Comparison of ENCODE assay signal across 18 cellular contexts in genomic region chr5:109388407-109388806, GRCh38. TPM values are rescaled to one million over a fixed set of nuclear protein-coding genes. Genes with fewer than 3 reads are reported as not detected.
DNase-seq lines count a peak whose midpoint lies in the region; ATAC-seq and TF ChIP-seq lines count a peak whose summit lies in the region.
"Had no signal": no experiment of that assay in that cellular context is flagged by ENCODE, and none has a peak within 500 bp of the region (broad histone marks: within the 10 kb centered on the region; RNA-seq: fewer than 3 reads in every experiment).

No MANE protein-coding gene starts in this region.

- no peak overlapping the region for H3K9ac ChIP-seq in H9 (ENCODE audit: extremely low read depth, insufficient read length, low read length)
- H3K9ac ChIP-seq: neural progenitor cell had no signal

- no CpG with 5 or more reads among the region's 2 CpGs for WGBS in H9 (ENCODE audit: extremely low coverage, insufficient read length, low lambda C conversion rate)

- H2AFZ ChIP-seq in ACC112 (ENCODE audit: low read length, unreplicated experiment) (no peak overlapping the region), GM23338 (no peak overlapping the region), H9 (ENCODE audit: low read length) (no peak overlapping the region)
- H2AFZ ChIP-seq: neural progenitor cell had no signal

- no peak overlapping the region for H3K4me3 Mint-ChIP-seq in GM23338
- H3K4me3 Mint-ChIP-seq in WTC11: no peak overlapping the region
- H3K4me3 Mint-ChIP-seq in H9: no peak overlapping the region
- no peak overlapping the region for H3K4me3 Mint-ChIP-seq in activated T-helper 17 cell treated with anti-CD3 and anti-CD28 coated beads, Interleukin-2, amount 50 U/mL, for 72 hours
- H3K4me3 Mint-ChIP-seq: activated naive CD8-positive, alpha-beta T cell treated with anti-CD3 and anti-CD28 coated beads for 36 hours; neural progenitor cell had no signal

- H3K9me3 ChIP-seq in H9 (ENCODE audit: control insufficient read depth, low read depth, low read length): no peaks in the 10 kb centered on the region
- H3K9me3 ChIP-seq: sigmoid colon had no signal

- H3T11ph ChIP-seq in H9 (ENCODE audit: low read length): no peak overlapping the region

- no peak overlapping the region for H3K56ac ChIP-seq in H9 (ENCODE audit: insufficient read length, low read depth, low read length)

- H4K8ac ChIP-seq in H9 (replicated peaks; ENCODE audit: insufficient read length, low read depth, low read length): no peak overlapping the region

- H3K27me3 ChIP-seq in ACC112 (ENCODE audit: insufficient read depth, low read length): no peaks in the 10 kb centered on the region
- no peaks in the 10 kb centered on the region for H3K27me3 ChIP-seq in GM23338 (ENCODE audit: insufficient read depth)
- H3K27me3 ChIP-seq in H9 (ENCODE audit: insufficient read depth, low read length): no peaks in the 10 kb centered on the region
- H3K27me3 ChIP-seq: BLaER1 treated with 17β-estradiol and CSF1 and Interleukin-3, amounts not matched to agents 10 nM and 100 nM; neural progenitor cell; sigmoid colon had no signal

- no peak overlapping the region for H3K18ac ChIP-seq in H9 (ENCODE audit: insufficient read length, low read depth, low read length)

- H3K9me2 ChIP-seq in GM23338 (ENCODE audit: insufficient read depth): no peaks in the 10 kb centered on the region

- no peak for TF ChIP-seq CTCF in GM23338 (conservative IDR thresholded peaks at IDR 0.05; ENCODE audit: low read depth in 2 of 2)
- no peak for TF ChIP-seq CTCF in WTC11 (IDR thresholded peaks at IDR 0.05)
- TF ChIP-seq CTCF in fibroblast of the aortic adventitia (IDR thresholded peaks at IDR 0.05; ENCODE audit: insufficient read depth, low read length): no peak
- no peak for TF ChIP-seq CTCF in H9 (conservative IDR thresholded peaks at IDR 0.05)

- no peaks in the 10 kb centered on the region for H3K23me2 ChIP-seq in H9 (ENCODE audit: insufficient read length, low read depth, low read length, poor library complexity, severe bottlenecking)

- H4K5ac ChIP-seq in H9 (ENCODE audit: insufficient read length, low read depth, low read length): no peak overlapping the region

- no peak overlapping the region for H2BK15ac ChIP-seq in H9 (ENCODE audit: low read depth, low read length)

- H3K27me3 Mint-ChIP-seq in GM23338 (ENCODE audit: insufficient read depth, low read depth, poor library complexity) (no peaks in the 10 kb centered on the region), WTC11 (ENCODE audit: low read depth) (no peaks in the 10 kb centered on the region), H9 (ENCODE audit: low read depth) (no peaks in the 10 kb centered on the region)
- H3K27me3 Mint-ChIP-seq in activated T-helper 17 cell treated with anti-CD3 and anti-CD28 coated beads, Interleukin-2, amount 50 U/mL, for 72 hours: no peaks in the 10 kb centered on the region
- H3K27me3 Mint-ChIP-seq: activated naive CD8-positive, alpha-beta T cell treated with anti-CD3 and anti-CD28 coated beads for 36 hours had no signal

- no peak overlapping the region for H3K23ac ChIP-seq in H9 (ENCODE audit: insufficient read length, low read depth, low read length)

- ATAC-seq in GM23338 (no peak), WTC11 (no peak)
- ATAC-seq in activated T-helper 17 cell treated with anti-CD3 and anti-CD28 coated beads, Interleukin-2, amount 50 U/mL, for 72 hours (replicated peaks): no peak
- ATAC-seq: left lobe of liver had no signal

- no peaks in the 10 kb centered on the region for H3F3A ChIP-seq in GM23338 (replicated peaks; ENCODE audit: low read depth)

- H3K14ac ChIP-seq in H9 (ENCODE audit: insufficient read depth, low read length): no peak overlapping the region

- H3K27ac ChIP-seq in ACC112 (ENCODE audit: low read depth, low read length) (0 out of 2 replicates have a peak overlapping the region, but pooled peaks have one; percentile 0), GM23338 (ENCODE audit: low read depth) (no peak overlapping the region), H9 (ENCODE audit: insufficient read length, low read depth, low read length) (no peak overlapping the region)
- H3K27ac ChIP-seq: BLaER1 treated with 17β-estradiol and CSF1 and Interleukin-3, amounts not matched to agents 10 nM and 100 nM; neural progenitor cell had no signal

- H3K9me3 Mint-ChIP-seq in GM23338 (no peaks in the 10 kb centered on the region), WTC11 (peaks cover 4% of the 10 kb centered on the region; the same call in 1 of the 2 replicates), H9 (no peaks in the 10 kb centered on the region)
- H3K9me3 Mint-ChIP-seq in activated T-helper 17 cell treated with anti-CD3 and anti-CD28 coated beads, Interleukin-2, amount 50 U/mL, for 72 hours: peaks cover 3% of the 10 kb centered on the region

- H3K4me1 Mint-ChIP-seq in GM23338 (peaks cover 4% of the 10 kb centered on the region; the same call in 2 of the 3 replicates), WTC11 (peaks cover 6% of the 10 kb centered on the region), H9 (peaks cover 0 to 8% of the 10 kb centered on the region in 2 experiments; a peak in 2 of 4 replicates)
- H3K4me1 Mint-ChIP-seq in activated T-helper 17 cell treated with anti-CD3 and anti-CD28 coated beads, Interleukin-2, amount 50 U/mL, for 72 hours: peaks cover 46% of the 10 kb centered on the region
- H3K4me1 Mint-ChIP-seq: neural progenitor cell had no signal

- no peak overlapping the region for H4K91ac ChIP-seq in H9 (ENCODE audit: insufficient read length, low read depth, low read length)

- H3K4me2 ChIP-seq in GM23338: no peak overlapping the region
- no peak overlapping the region for H3K4me2 ChIP-seq in H9 (ENCODE audit: insufficient read depth, insufficient read length, low read length)
- H3K4me2 ChIP-seq: neural progenitor cell had no signal

- CTCF ChIA-PET in WTC11 (lab: Charles Lee): no interaction called here

- H3K4ac ChIP-seq in H9 (ENCODE audit: low read depth, low read length): no peak overlapping the region

- H3K79me1 ChIP-seq in H9 (ENCODE audit: insufficient read depth, low read depth, low read length, poor library complexity, severe bottlenecking): peaks cover 14% of the 10 kb centered on the region

- H2BK120ac ChIP-seq in H9 (ENCODE audit: low read depth, low read length, poor library complexity, severe bottlenecking): no peak overlapping the region

- no peak overlapping the region for H2BK12ac ChIP-seq in H9 (ENCODE audit: insufficient read length, low read depth, low read length)

- H3K27ac Mint-ChIP-seq in GM23338 (peak overlapping the region; percentile 84; the same call in 1 of the 2 replicates), WTC11 (peak overlapping the region; percentile 87), H9 (peak overlapping the region in 1 of 3 experiments; percentile 14; a peak in 2 of 7 replicates)
- no peak overlapping the region for H3K27ac Mint-ChIP-seq in activated T-helper 17 cell treated with anti-CD3 and anti-CD28 coated beads, Interleukin-2, amount 50 U/mL, for 72 hours
- H3K27ac Mint-ChIP-seq: activated naive CD8-positive, alpha-beta T cell treated with anti-CD3 and anti-CD28 coated beads for 36 hours; neural progenitor cell had no signal

- H3K36me3 Mint-ChIP-seq in GM23338 (ENCODE audit: low read depth) (0 out of 3 replicates have a peak, but pooled peaks cover 3% of the 10 kb centered on the region), WTC11 (no peaks in the 10 kb centered on the region), H9 (ENCODE audit: insufficient read depth in 1 of 3, low read depth in 3 of 3) (no peaks in the 10 kb centered on the region; a peak in 2 of 7 replicates)
- peaks cover 71% of the 10 kb centered on the region for H3K36me3 Mint-ChIP-seq in activated T-helper 17 cell treated with anti-CD3 and anti-CD28 coated beads, Interleukin-2, amount 50 U/mL, for 72 hours (ENCODE audit: low read depth)

- H3K4me3 ChIP-seq in ACC112 (ENCODE audit: low read depth, low read length) (peak overlapping the region; percentile 27; the same call in 1 of the 2 replicates), GM23338 (no peak overlapping the region), fibroblast of the aortic adventitia (ENCODE audit: low read depth, low read length) (no peak overlapping the region)
- H3K4me3 ChIP-seq: BLaER1 treated with 17β-estradiol and CSF1 and Interleukin-3, amounts not matched to agents 10 nM and 100 nM; neural progenitor cell; sigmoid colon had no signal

- H2BK5ac ChIP-seq in H9 (ENCODE audit: insufficient read length, low read length): no peak overlapping the region

- peaks cover 24% of the 10 kb centered on the region for H3K4me1 ChIP-seq in ACC112 (ENCODE audit: control insufficient read depth, insufficient read depth, low read length, unreplicated experiment)
- H3K4me1 ChIP-seq in GM23338 (ENCODE audit: insufficient read depth): no peaks in the 10 kb centered on the region
- H3K4me1 ChIP-seq in H9 (ENCODE audit: insufficient read depth, low read length): no peaks in the 10 kb centered on the region
- H3K4me1 ChIP-seq: neural progenitor cell had no signal

- H3K79me2 ChIP-seq in ACC112 (ENCODE audit: control insufficient read depth, insufficient read depth, low read length, unreplicated experiment) (peaks cover 90% of the 10 kb centered on the region), GM23338 (replicated peaks; ENCODE audit: insufficient read depth) (peaks cover 98% of the 10 kb centered on the region), H9 (ENCODE audit: insufficient read depth, low read length) (peaks cover 10% of the 10 kb centered on the region; the same call in 1 of the 2 replicates)

- H3K36me3 ChIP-seq in ACC112 (ENCODE audit: insufficient read depth, low read length) (peaks cover 11% of the 10 kb centered on the region), GM23338 (ENCODE audit: insufficient read depth) (no peaks in the 10 kb centered on the region)
- H3K36me3 ChIP-seq: neural progenitor cell had no signal

- H2BK20ac ChIP-seq in H9 (ENCODE audit: low read depth, low read length, poor library complexity, severe bottlenecking): no peak overlapping the region

- DNase-seq in GM23338 (ENCODE audit: low spot score) (no peak), WTC11 (ENCODE audit: low spot score) (no peak), fibroblast of the aortic adventitia (ENCODE audit: low read depth) (peak; percentile 53), H9 (no peak), cerebellar cortex (ENCODE audit: low spot score) (no peak), foreskin melanocyte (no peak)
- DNase-seq: activated naive CD8-positive, alpha-beta T cell treated with anti-CD3 and anti-CD28 coated beads for 36 hours; dermis blood vessel endothelial cell; glutamatergic neuron; NCI-H1417; NCI-H69; SIG-M5; sigmoid colon had no signal

- POLR2A ChIA-PET in WTC11 (lab: Charles Lee): no interaction called here

- no peak overlapping the region for H2AK5ac ChIP-seq in H9 (ENCODE audit: insufficient read length, low read length)

- H4K20me1 ChIP-seq in GM23338 (replicated peaks; ENCODE audit: insufficient read depth) (no peaks in the 10 kb centered on the region), H9 (ENCODE audit: control insufficient read depth, insufficient read depth, insufficient read length) (no peaks in the 10 kb centered on the region)

RNA-seq across cellular contexts. Expression of gene PJA2, which starts 21.4 kb away (rescaled TPM):
- total RNA-seq in GM23338 (2014; rRNA removed; shearing (Covaris generic)): 62.5 and 65.3 TPM in 2 replicates
- polyA plus RNA-seq in GM23338 (2016; fragmentation: Nextera tagmentation; extraction: Ambion mirVana): 30.3 and 31.5 TPM in 2 replicates
- total RNA-seq in WTC11 (2021): 46.8 to 51.5 TPM (median 48.7 TPM) in 3 replicates
- 112 and 124 TPM in 2 replicates for total RNA-seq in fibroblast of the aortic adventitia (ENCODE audit: low replicate concordance)
- total RNA-seq in H9 (2021): 41.5 and 41.9 TPM in 2 replicates
- total RNA-seq in activated T-helper 17 cell treated with anti-CD3 and anti-CD28 coated beads, Interleukin-2, amount 50 U/mL, for 72 hours: 10 to 100 TPM; 53.9 to 91.0 TPM
